9 cellular contexts compared by ENCODE assay signal in genomic region chr6:52399511-52400315, GRCh38. TPM values are rescaled to one million over a fixed set of nuclear protein-coding genes. Genes with fewer than 3 reads are reported as not detected.
A peak's percentile ranks its signal among the peaks of the same experiment; 100 is the strongest.
DNase-seq lines count a peak whose midpoint lies in the region; ATAC-seq and TF ChIP-seq lines count a peak whose summit lies in the region.
"Had no signal": no experiment of that assay in that cellular context is flagged by ENCODE, and none has a peak within 500 bp of the region (broad histone marks: within the 10 kb centered on the region; RNA-seq: fewer than 3 reads in every experiment).

No MANE protein-coding gene starts in this region.

- peaks cover 15% of the 10 kb centered on the region for H3K4me1 Mint-ChIP-seq in GM23338
- H3K4me1 Mint-ChIP-seq in activated B cell treated with CpG ODN at 0.5 μM for 24 hours = peaks cover 33% of the 10 kb centered on the region
- peaks cover 38 to 43% of the 10 kb centered on the region in 2 donors for H3K4me1 Mint-ChIP-seq in natural killer cell

- H3K27me3 Mint-ChIP-seq in GM23338 (ENCODE audit: insufficient read depth, low read depth, poor library complexity) (peaks cover 2% of the 10 kb centered on the region), activated B cell treated with CpG ODN at 0.5 μM for 24 hours (no peaks in the 10 kb centered on the region), natural killer cell (ENCODE audit: low read depth in 2 of 2) (no peaks in the 10 kb centered on the region)

- CTCF ChIA-PET in activated B cell treated with CpG ODN at 0.5 μM for 24 hours (lab: Charles Lee) = interaction anchor here (0.7 to 8.8 kb wide), 17 partner anchors 9 to 266 kb away, joined by 3 to 156 read pairs (median 6); partner anchors contain the start of genes MCM3 and PAQR8

- H3K36me3 Mint-ChIP-seq in GM23338 (ENCODE audit: low read depth) (peaks cover 4% of the 10 kb centered on the region; the same call in 2 of the 3 replicates), activated B cell treated with CpG ODN at 0.5 μM for 24 hours (ENCODE audit: low read depth) (peaks cover 18% of the 10 kb centered on the region), natural killer cell (no peaks in the 10 kb centered on the region)

- intact Hi-C loops in activated B cell treated with CpG ODN at 0.5 μM for 24 hours (cut with micrococcal nuclease) = loop anchor here (1.0 to 10.0 kb wide), 6 partner anchors 15 to 335 kb away; partner anchors contain the start of gene PAQR8
- intact Hi-C loops in natural killer cell (cut with micrococcal nuclease) = loop anchor here (1.0 to 10.0 kb wide), 3 partner anchors 67 to 225 kb away; no protein-coding TSS in a partner anchor

- peak; percentile 82 to 88 for TF ChIP-seq CTCF in GM23338 (conservative IDR thresholded peaks at IDR 0.05; ENCODE audit: low read depth in 2 of 2)
- no peak for TF ChIP-seq CTCF in activated B cell treated with CpG ODN at 0.5 μM for 24 hours (IDR thresholded peaks at IDR 0.05)
- peak; percentile 80 for TF ChIP-seq CTCF in natural killer cell (IDR thresholded peaks at IDR 0.05)
- TF ChIP-seq CTCF in omental fat pad (IDR thresholded peaks at IDR 0.05) = peak in 1 of 3 donors; percentile 22

- TF ChIP-seq POLR2A in erythroblast (IDR thresholded peaks at IDR 0.05; ENCODE audit: low read length) = no peak

- H3K4me3 Mint-ChIP-seq in GM23338 (no peak overlapping the region), activated B cell treated with CpG ODN at 0.5 μM for 24 hours (no peak overlapping the region), natural killer cell (peak overlapping the region; percentile 61)

- H3F3A ChIP-seq in GM23338 (replicated peaks; ENCODE audit: low read depth) = no peaks in the 10 kb centered on the region

- peak; percentile 35 for DNase-seq in NCI-H1436 (lab: John Stamatoyannopoulos, UW)
- DNase-seq in NCI-H1436 treated with DMSO at 0.1 percent for 48 hours (lab: John Stamatoyannopoulos, UW) = no peak
- peak; percentile 90 for DNase-seq in GM23338 (ENCODE audit: low spot score)
- peak; percentile 55 for DNase-seq in NCI-H2029 treated with DMSO at 0.1 percent for 48 hours (lab: John Stamatoyannopoulos, UW)
- DNase-seq in activated B cell treated with CpG ODN at 0.5 μM for 24 hours = no peak
- peak; percentile 42 to 55 for DNase-seq in erythroblast (lab: John Stamatoyannopoulos, UW)
- DNase-seq in natural killer cell = no peak
- DNase-seq in omental fat pad (ENCODE audit: low spot score) = no peak

- H3K9me2 ChIP-seq in GM23338 (ENCODE audit: insufficient read depth) = no peaks in the 10 kb centered on the region

- H3K4me3 ChIP-seq in GM23338 = no peak overlapping the region
- H3K4me3 ChIP-seq: BLaER1 had no signal

- no peaks in the 10 kb centered on the region for H4K20me1 ChIP-seq in GM23338 (replicated peaks; ENCODE audit: insufficient read depth)
- H4K20me1 ChIP-seq: BLaER1 had no signal

- no peaks in the 10 kb centered on the region for H3K9me3 Mint-ChIP-seq in GM23338
- no peaks in the 10 kb centered on the region for H3K9me3 Mint-ChIP-seq in activated B cell treated with CpG ODN at 0.5 μM for 24 hours
- H3K9me3 Mint-ChIP-seq in natural killer cell = no peaks in the 10 kb centered on the region

- H3K27ac Mint-ChIP-seq in GM23338 = no peak overlapping the region
- H3K27ac Mint-ChIP-seq in activated B cell treated with CpG ODN at 0.5 μM for 24 hours = no peak overlapping the region
- peak overlapping the region; percentile 21 to 84 for H3K27ac Mint-ChIP-seq in natural killer cell

- no peaks in the 10 kb centered on the region for H3K79me2 ChIP-seq in GM23338 (replicated peaks; ENCODE audit: insufficient read depth)

- POLR2A ChIA-PET in activated B cell treated with CpG ODN at 0.5 μM for 24 hours (lab: Charles Lee) = interaction anchor here (0.6 to 1.7 kb wide), 3 partner anchors 35 to 115 kb away, joined by 4 to 7 read pairs (median 6); partner anchors contain the start of gene MCM3

- peaks cover 14% of the 10 kb centered on the region for H3K4me1 ChIP-seq in GM23338 (ENCODE audit: insufficient read depth)

- H3K27ac ChIP-seq in GM23338 (ENCODE audit: low read depth) = no peak overlapping the region
- H3K27ac ChIP-seq: BLaER1 had no signal

- no peaks in the 10 kb centered on the region for H3K36me3 ChIP-seq in GM23338 (ENCODE audit: insufficient read depth)

- H3K27me3 ChIP-seq in GM23338 (ENCODE audit: insufficient read depth) = no peaks in the 10 kb centered on the region
- H3K27me3 ChIP-seq: BLaER1 had no signal

- peak; percentile 91 for ATAC-seq in GM23338
- peak; percentile 61 for ATAC-seq in activated B cell treated with CpG ODN at 0.5 μM for 24 hours (ENCODE audit: low read depth)
- peak in 2 of 3 donors; percentile 65 to 75 for ATAC-seq in natural killer cell
- ATAC-seq in omental fat pad (ENCODE audit: low FRiP score) = no peak

- H3K4me2 ChIP-seq in GM23338 = 0 out of 2 replicates have a peak overlapping the region, but pooled peaks have one; percentile 24
- H3K4me2 ChIP-seq: BLaER1 had no signal

- H2AFZ ChIP-seq in GM23338 = no peak overlapping the region

TF ChIP-seq in GM23338, 12 proteins besides CTCF, POLR2A, EP300 and RAD21 (continues in another document):
- no peak for TF ChIP-seq STAT1 (IDR thresholded peaks at IDR 0.05; ENCODE audit: unreplicated experiment)
- TF ChIP-seq EZH2 (IDR thresholded peaks at IDR 0.05; ENCODE audit: low read depth, unreplicated experiment) = no peak
- no peak for TF ChIP-seq ZNF331 (CRISPR knock-in tag; IDR thresholded peaks at IDR 0.05; ENCODE audit: low read depth)
- TF ChIP-seq ETS1 (IDR thresholded peaks at IDR 0.05) = no peak
- no peak for TF ChIP-seq NANOG (IDR thresholded peaks at IDR 0.05; ENCODE audit: borderline replicate concordance)
- no peak for TF ChIP-seq JUNB (IDR thresholded peaks at IDR 0.05; ENCODE audit: unreplicated experiment)
- no peak for TF ChIP-seq REST (IDR thresholded peaks at IDR 0.05; ENCODE audit: unreplicated experiment)

RNA-seq across cellular contexts. Expression of gene EFHC1, which starts 20.4 kb away (rescaled TPM):
- 23.8 and 24.3 TPM in 2 replicates for total RNA-seq in GM23338 (2014; rRNA removed; shearing (Covaris generic))
- 22.0 and 28.0 TPM in 2 replicates for polyA plus RNA-seq in GM23338 (2016; fragmentation: Nextera tagmentation; extraction: Ambion mirVana)
- total RNA-seq in activated B cell treated with CpG ODN at 0.5 μM for 24 hours = 15.8 and 23.2 TPM in 2 replicates
- 10 to 100 TPM; 10.7 to 20.9 (median 13.7) TPM for total RNA-seq in natural killer cell
- total RNA-seq in omental fat pad = 10 to 100 TPM; 10.2 to 33.0 (median 20.8) TPM

RNA-seq across cellular contexts. Expression of gene PAQR8, which starts 37.8 kb away (rescaled TPM):
- 10.8 and 11.2 TPM in 2 replicates for total RNA-seq in GM23338 (2014; rRNA removed; shearing (Covaris generic))
- polyA plus RNA-seq in GM23338 (2016; fragmentation: Nextera tagmentation; extraction: Ambion mirVana) = 3.6 and 3.7 TPM in 2 replicates
- total RNA-seq in activated B cell treated with CpG ODN at 0.5 μM for 24 hours (6.8 and 8.0 TPM in 2 replicates), natural killer cell (1 to 10 TPM; 2.4 to 5.0 (median 4.6) TPM), omental fat pad (1 to 10 TPM; 1.5 to 7.9 (median 3.6) TPM)

Comparison
In these comparisons a context has a peak if more than half of its experiments do, and no peak if none do; other contexts are left out.
1. DNase-seq: peak in NCI-H1436 (single experiment), GM23338 (single experiment), NCI-H2029 treated with DMSO at 0.1 percent for 48 hours (single experiment) and erythroblast (2 of 2); none in NCI-H1436 treated with DMSO at 0.1 percent for 48 hours (single experiment), activated B cell treated with CpG ODN at 0.5 μM for 24 hours (single experiment), natural killer cell (single experiment) and omental fat pad (single experiment).
2. H3K27ac Mint-ChIP-seq: peak in natural killer cell (2 of 2); none in GM23338 (single experiment) and activated B cell treated with CpG ODN at 0.5 μM for 24 hours (single experiment).